In genomic region chr10:12179616-12180015, GRCh38 we compare ENCODE assay signal across 19 cellular contexts. TPM values are rescaled to one million over a fixed set of nuclear protein-coding genes. Genes with fewer than 3 reads are reported as not detected.
DNase-seq lines count a peak whose midpoint lies in the region; ATAC-seq and TF ChIP-seq lines count a peak whose summit lies in the region.
"Had no signal": no experiment of that assay in that cellular context is flagged by ENCODE, and none has a peak within 500 bp of the region (broad histone marks: within the 10 kb centered on the region; RNA-seq: fewer than 3 reads in every experiment).

No MANE protein-coding gene starts in this region.

- intact Hi-C loops in activated CD8-positive, alpha-beta T cell treated with anti-CD3 and anti-CD28 coated beads for 36 hours (cut with micrococcal nuclease), result no loop called here
- intact Hi-C loops in left cardiac atrium (cut with DNase I), result no loop called here
- intact Hi-C loops in activated naive CD4-positive, alpha-beta T cell treated with anti-CD3 and anti-CD28 coated beads for 36 hours (cut with micrococcal nuclease), result no loop called here

- H3K27me3 Mint-ChIP-seq in activated naive CD8-positive, alpha-beta T cell treated with anti-CD3 and anti-CD28 coated beads, Interleukin-2, amount 10 ng/mL, durations not matched to agents 7 days and 5 days, result no peaks in the 10 kb centered on the region
- H3K27me3 Mint-ChIP-seq in activated naive CD8-positive, alpha-beta T cell treated with anti-CD3 and anti-CD28 coated beads, Interleukin-2, amount 50 U/mL, for 24 hours, result no peaks in the 10 kb centered on the region
- H3K27me3 Mint-ChIP-seq in activated CD8-positive, alpha-beta T cell treated with anti-CD3 and anti-CD28 coated beads for 36 hours, result no peaks in the 10 kb centered on the region
- H3K27me3 Mint-ChIP-seq in activated naive CD4-positive, alpha-beta T cell treated with anti-CD3 and anti-CD28 coated beads for 36 hours (ENCODE audit: low read depth), result no peaks in the 10 kb centered on the region

- H3K4me1 ChIP-seq in effector memory CD4-positive, alpha-beta T cell (ENCODE audit: control insufficient read depth, insufficient read depth, low read length, poor library complexity, severe bottlenecking), result peaks cover 7% of the 10 kb centered on the region
- H3K4me1 ChIP-seq: body of pancreas, lower lobe of right lung, tibial artery had no signal

- CTCF ChIA-PET in activated CD8-positive, alpha-beta T cell treated with anti-CD3 and anti-CD28 coated beads for 36 hours (lab: Charles Lee), result interaction anchor here (1.2 to 2.1 kb wide), 3 partner anchors 16 to 49 kb away, joined by 3 to 5 read pairs (median 4); partner anchors contain the start of genes CDC123 and NUDT5
- CTCF ChIA-PET in activated naive CD4-positive, alpha-beta T cell treated with anti-CD3 and anti-CD28 coated beads for 36 hours (lab: Charles Lee), result interaction anchor here (0.8 kb wide), 1 partner anchor 73 kb away, joined by 3 read pairs; no protein-coding TSS in a partner anchor

- TF ChIP-seq CTCF in NB4 (IDR thresholded peaks at IDR 0.05; ENCODE audit: low read depth, low read length), result no peak
- no peak for TF ChIP-seq CTCF in activated CD8-positive, alpha-beta T cell treated with anti-CD3 and anti-CD28 coated beads for 36 hours (IDR thresholded peaks at IDR 0.05)

- H3K4me1 Mint-ChIP-seq in activated naive CD8-positive, alpha-beta T cell treated with anti-CD3 and anti-CD28 coated beads, Interleukin-2, amount 10 ng/mL, durations not matched to agents 7 days and 5 days, result peaks cover 16% of the 10 kb centered on the region
- H3K4me1 Mint-ChIP-seq in activated naive CD8-positive, alpha-beta T cell treated with anti-CD3 and anti-CD28 coated beads, Interleukin-2, amount 50 U/mL, for 24 hours, result peaks cover 37% of the 10 kb centered on the region
- H3K4me1 Mint-ChIP-seq in activated CD8-positive, alpha-beta T cell treated with anti-CD3 and anti-CD28 coated beads for 36 hours (ENCODE audit: low read depth), result peaks cover 21% of the 10 kb centered on the region
- H3K4me1 Mint-ChIP-seq in stimulated activated effector memory CD8-positive, alpha-beta T cell treated with anti-CD3 and anti-CD28 coated beads, Interleukin-12 subunit alpha, Interleukin-12 subunit beta, amount 100 ng/mL, for 72 hours, result peaks cover 27% of the 10 kb centered on the region
- H3K4me1 Mint-ChIP-seq in activated naive CD4-positive, alpha-beta T cell treated with anti-CD3 and anti-CD28 coated beads for 36 hours (ENCODE audit: low read depth), result peaks cover 9% of the 10 kb centered on the region

- no peak overlapping the region for H3K4me3 Mint-ChIP-seq in activated naive CD8-positive, alpha-beta T cell treated with anti-CD3 and anti-CD28 coated beads, Interleukin-2, amount 10 ng/mL, durations not matched to agents 7 days and 5 days
- H3K4me3 Mint-ChIP-seq in activated naive CD8-positive, alpha-beta T cell treated with anti-CD3 and anti-CD28 coated beads, Interleukin-2, amount 50 U/mL, for 24 hours, result no peak overlapping the region
- no peak overlapping the region for H3K4me3 Mint-ChIP-seq in activated CD8-positive, alpha-beta T cell treated with anti-CD3 and anti-CD28 coated beads for 36 hours
- no peak overlapping the region for H3K4me3 Mint-ChIP-seq in stimulated activated effector memory CD8-positive, alpha-beta T cell treated with anti-CD3 and anti-CD28 coated beads, Interleukin-12 subunit alpha, Interleukin-12 subunit beta, amount 100 ng/mL, for 72 hours
- H3K4me3 Mint-ChIP-seq in activated naive CD4-positive, alpha-beta T cell treated with anti-CD3 and anti-CD28 coated beads for 36 hours, result no peak overlapping the region

- H3K4me3 ChIP-seq in NB4 (ENCODE audit: low read depth, low read length), result no peak overlapping the region
- no peak overlapping the region for H3K4me3 ChIP-seq in effector memory CD4-positive, alpha-beta T cell (ENCODE audit: insufficient read depth, low read depth, low read length, poor library complexity, severe bottlenecking)
- H3K4me3 ChIP-seq: body of pancreas, lower lobe of right lung, right lobe of liver, tibial artery had no signal

- no peak for DNase-seq in activated naive CD8-positive, alpha-beta T cell treated with anti-CD3 and anti-CD28 coated beads, Interleukin-2, amount 10 ng/mL, durations not matched to agents 7 days and 5 days
- no peak for DNase-seq in activated naive CD8-positive, alpha-beta T cell treated with anti-CD3 and anti-CD28 coated beads, Interleukin-2, amount 50 U/mL, for 24 hours
- DNase-seq in NB4 (ENCODE audit: low read depth) (peak; percentile 66), left cardiac atrium (no peak)
- DNase-seq in activated CD8-positive, alpha-beta T cell treated with anti-CD3 and anti-CD28 coated beads for 36 hours, result no peak
- no peak for DNase-seq in stimulated activated effector memory CD8-positive, alpha-beta T cell treated with anti-CD3 and anti-CD28 coated beads, Interleukin-12 subunit alpha, Interleukin-12 subunit beta, amount 100 ng/mL, for 72 hours (ENCODE audit: low spot score in 2 of 2)
- no peak for DNase-seq in effector memory CD4-positive, alpha-beta T cell
- DNase-seq in activated naive CD4-positive, alpha-beta T cell treated with anti-CD3 and anti-CD28 coated beads for 36 hours, result no peak
- DNase-seq: body of pancreas; head of caudate nucleus; KBM-7; lower lobe of right lung; NCI-H1092 treated with DMSO at 0.1 percent for 48 hours; NCI-H510A treated with DMSO at 0.1 percent for 48 hours; right lobe of liver; SHP77 treated with DMSO at 0.1 percent for 48 hours; stimulated activated naive CD4-positive, alpha-beta T cell; tibial artery had no signal

- no peaks in the 10 kb centered on the region for H3K9me3 ChIP-seq in effector memory CD4-positive, alpha-beta T cell (ENCODE audit: control insufficient read depth, low read length)
- H3K9me3 ChIP-seq: body of pancreas, lower lobe of right lung, right lobe of liver, tibial artery had no signal

- H3K9me3 Mint-ChIP-seq in activated naive CD8-positive, alpha-beta T cell treated with anti-CD3 and anti-CD28 coated beads, Interleukin-2, amount 10 ng/mL, durations not matched to agents 7 days and 5 days, result no peaks in the 10 kb centered on the region
- H3K9me3 Mint-ChIP-seq in activated naive CD8-positive, alpha-beta T cell treated with anti-CD3 and anti-CD28 coated beads, Interleukin-2, amount 50 U/mL, for 24 hours, result no peaks in the 10 kb centered on the region
- no peaks in the 10 kb centered on the region for H3K9me3 Mint-ChIP-seq in activated CD8-positive, alpha-beta T cell treated with anti-CD3 and anti-CD28 coated beads for 36 hours
- no peaks in the 10 kb centered on the region for H3K9me3 Mint-ChIP-seq in stimulated activated effector memory CD8-positive, alpha-beta T cell treated with anti-CD3 and anti-CD28 coated beads, Interleukin-12 subunit alpha, Interleukin-12 subunit beta, amount 100 ng/mL, for 72 hours
- H3K9me3 Mint-ChIP-seq in activated naive CD4-positive, alpha-beta T cell treated with anti-CD3 and anti-CD28 coated beads for 36 hours, result no peaks in the 10 kb centered on the region
- H3K9me3 Mint-ChIP-seq: activated naive CD4-positive, alpha-beta T cell treated with anti-CD3 and anti-CD28 coated beads, Interleukin-2, amount 50 U/mL, for 72 hours had no signal

- H3K27ac Mint-ChIP-seq in activated naive CD8-positive, alpha-beta T cell treated with anti-CD3 and anti-CD28 coated beads, Interleukin-2, amount 10 ng/mL, durations not matched to agents 7 days and 5 days, result peak overlapping the region; percentile 61
- H3K27ac Mint-ChIP-seq in activated naive CD8-positive, alpha-beta T cell treated with anti-CD3 and anti-CD28 coated beads, Interleukin-2, amount 50 U/mL, for 24 hours, result no peak overlapping the region
- H3K27ac Mint-ChIP-seq in activated CD8-positive, alpha-beta T cell treated with anti-CD3 and anti-CD28 coated beads for 36 hours, result peak overlapping the region; percentile 71
- H3K27ac Mint-ChIP-seq in stimulated activated effector memory CD8-positive, alpha-beta T cell treated with anti-CD3 and anti-CD28 coated beads, Interleukin-12 subunit alpha, Interleukin-12 subunit beta, amount 100 ng/mL, for 72 hours, result peak overlapping the region; percentile 87
- H3K27ac Mint-ChIP-seq in activated naive CD4-positive, alpha-beta T cell treated with anti-CD3 and anti-CD28 coated beads for 36 hours, result no peak overlapping the region

- peaks cover 19% of the 10 kb centered on the region for H3K36me3 Mint-ChIP-seq in activated naive CD8-positive, alpha-beta T cell treated with anti-CD3 and anti-CD28 coated beads, Interleukin-2, amount 10 ng/mL, durations not matched to agents 7 days and 5 days
- H3K36me3 Mint-ChIP-seq in activated naive CD8-positive, alpha-beta T cell treated with anti-CD3 and anti-CD28 coated beads, Interleukin-2, amount 50 U/mL, for 24 hours (ENCODE audit: low read depth), result peaks cover 46% of the 10 kb centered on the region
- peaks cover 33% of the 10 kb centered on the region for H3K36me3 Mint-ChIP-seq in activated CD8-positive, alpha-beta T cell treated with anti-CD3 and anti-CD28 coated beads for 36 hours (ENCODE audit: low read depth)
- peaks cover 87% of the 10 kb centered on the region for H3K36me3 Mint-ChIP-seq in stimulated activated effector memory CD8-positive, alpha-beta T cell treated with anti-CD3 and anti-CD28 coated beads, Interleukin-12 subunit alpha, Interleukin-12 subunit beta, amount 100 ng/mL, for 72 hours
- H3K36me3 Mint-ChIP-seq in activated naive CD4-positive, alpha-beta T cell treated with anti-CD3 and anti-CD28 coated beads for 36 hours (ENCODE audit: low read depth), result peaks cover 13% of the 10 kb centered on the region

- peaks cover 12% of the 10 kb centered on the region for H3K36me3 ChIP-seq in effector memory CD4-positive, alpha-beta T cell (ENCODE audit: control insufficient read depth, insufficient read depth, low read length)

- TF ChIP-seq POLR2A in NB4 (IDR thresholded peaks at IDR 0.05; ENCODE audit: extremely low read depth, insufficient read length), result no peak

- no peak for ATAC-seq in activated naive CD8-positive, alpha-beta T cell treated with anti-CD3 and anti-CD28 coated beads, Interleukin-2, amount 10 ng/mL, durations not matched to agents 7 days and 5 days (ENCODE audit: low read depth)
- ATAC-seq in activated naive CD8-positive, alpha-beta T cell treated with anti-CD3 and anti-CD28 coated beads, Interleukin-2, amount 50 U/mL, for 24 hours, result no peak
- ATAC-seq in activated CD8-positive, alpha-beta T cell treated with anti-CD3 and anti-CD28 coated beads for 36 hours, result no peak
- ATAC-seq in stimulated activated effector memory CD8-positive, alpha-beta T cell treated with anti-CD3 and anti-CD28 coated beads, Interleukin-12 subunit alpha, Interleukin-12 subunit beta, amount 100 ng/mL, for 72 hours, result no peak
- no peak for ATAC-seq in left cardiac atrium
- ATAC-seq: activated naive CD4-positive, alpha-beta T cell treated with anti-CD3 and anti-CD28 coated beads, Interleukin-2, amount 50 U/mL, for 72 hours; body of pancreas; lower lobe of right lung; right lobe of liver had no signal

- no peaks in the 10 kb centered on the region for H3K27me3 ChIP-seq in effector memory CD4-positive, alpha-beta T cell (replicated peaks; ENCODE audit: control insufficient read depth, insufficient read depth, low read length, poor library complexity, severe bottlenecking)
- H3K27me3 ChIP-seq: body of pancreas, right lobe of liver, tibial artery had no signal

- POLR2A ChIA-PET in activated naive CD8-positive, alpha-beta T cell treated with anti-CD3 and anti-CD28 coated beads, Interleukin-2, amount 10 ng/mL, durations not matched to agents 7 days and 5 days (lab: Charles Lee), result interaction anchor here (2.2 kb wide), 1 partner anchor 16 kb away, joined by 8 read pairs; the partner anchor contains the start of genes CDC123 and NUDT5
- POLR2A ChIA-PET in activated CD8-positive, alpha-beta T cell treated with anti-CD3 and anti-CD28 coated beads for 36 hours (lab: Charles Lee), result interaction anchor here (0.9 to 1.4 kb wide), 2 partner anchors 16 to 50 kb away, joined by 4 read pairs; partner anchors contain the start of genes CDC123 and NUDT5

- H3K27ac ChIP-seq in effector memory CD4-positive, alpha-beta T cell (ENCODE audit: insufficient read depth, low read length, poor library complexity, severe bottlenecking), result no peak overlapping the region
- H3K27ac ChIP-seq: body of pancreas, lower lobe of right lung, right lobe of liver, tibial artery had no signal

RNA-seq across cellular contexts. Expression of gene NUDT5, which starts 16.1 kb away (rescaled TPM):
- 10 to 100 TPM; 71.4 to 74.8 TPM for total RNA-seq in activated naive CD8-positive, alpha-beta T cell treated with anti-CD3 and anti-CD28 coated beads, Interleukin-2, amount 10 ng/mL, durations not matched to agents 7 days and 5 days
- 10 to 100 TPM; 95.9 to 98.6 TPM for total RNA-seq in activated CD8-positive, alpha-beta T cell treated with anti-CD3 and anti-CD28 coated beads for 36 hours
- 10 to 100 TPM; 19.6 to 24.3 TPM for total RNA-seq in left cardiac atrium
- total RNA-seq in activated naive CD4-positive, alpha-beta T cell treated with anti-CD3 and anti-CD28 coated beads for 36 hours, result 100 to 1,000 TPM in 1 of 2 experiments, 10 to 100 TPM in 1; 97.1 to 100 TPM

RNA-seq across cellular contexts. Expression of gene CDC123, which starts 16.4 kb away (rescaled TPM):
- 10 to 100 TPM; 56.7 to 69.2 TPM for total RNA-seq in activated naive CD8-positive, alpha-beta T cell treated with anti-CD3 and anti-CD28 coated beads, Interleukin-2, amount 10 ng/mL, durations not matched to agents 7 days and 5 days
- total RNA-seq in activated CD8-positive, alpha-beta T cell treated with anti-CD3 and anti-CD28 coated beads for 36 hours, result 100 to 1,000 TPM; 123 to 125 TPM
- total RNA-seq in left cardiac atrium, result 10 to 100 TPM; 56.7 to 83.8 TPM
- total RNA-seq in activated naive CD4-positive, alpha-beta T cell treated with anti-CD3 and anti-CD28 coated beads for 36 hours, result 100 to 1,000 TPM; 108 to 117 TPM

RNA-seq across cellular contexts. Expression of gene SEC61A2, which starts 50.1 kb away (rescaled TPM):
- 10 to 100 TPM; 13.2 to 14.5 TPM for total RNA-seq in activated naive CD8-positive, alpha-beta T cell treated with anti-CD3 and anti-CD28 coated beads, Interleukin-2, amount 10 ng/mL, durations not matched to agents 7 days and 5 days
- total RNA-seq in activated CD8-positive, alpha-beta T cell treated with anti-CD3 and anti-CD28 coated beads for 36 hours, result 10 to 100 TPM; 10.8 to 12.0 TPM
- total RNA-seq in left cardiac atrium, result 10 to 100 TPM; 11.4 to 13.8 TPM
- 10 to 100 TPM; 18.2 to 20.0 TPM for total RNA-seq in activated naive CD4-positive, alpha-beta T cell treated with anti-CD3 and anti-CD28 coated beads for 36 hours

Comparison
In these comparisons a context has a peak if more than half of its experiments do, and no peak if none do; other contexts are left out.
1. H3K27ac Mint-ChIP-seq: peak in activated naive CD8-positive, alpha-beta T cell treated with anti-CD3 and anti-CD28 coated beads, Interleukin-2, amount 10 ng/mL, durations not matched to agents 7 days and 5 days (single experiment), activated CD8-positive, alpha-beta T cell treated with anti-CD3 and anti-CD28 coated beads for 36 hours (single experiment) and stimulated activated effector memory CD8-positive, alpha-beta T cell treated with anti-CD3 and anti-CD28 coated beads, Interleukin-12 subunit alpha, Interleukin-12 subunit beta, amount 100 ng/mL, for 72 hours (single experiment); none in activated naive CD8-positive, alpha-beta T cell treated with anti-CD3 and anti-CD28 coated beads, Interleukin-2, amount 50 U/mL, for 24 hours (single experiment) and activated naive CD4-positive, alpha-beta T cell treated with anti-CD3 and anti-CD28 coated beads for 36 hours (single experiment).